Comparison of ENCODE assay signal across 1 cellular context in the genomic region with DNA sequence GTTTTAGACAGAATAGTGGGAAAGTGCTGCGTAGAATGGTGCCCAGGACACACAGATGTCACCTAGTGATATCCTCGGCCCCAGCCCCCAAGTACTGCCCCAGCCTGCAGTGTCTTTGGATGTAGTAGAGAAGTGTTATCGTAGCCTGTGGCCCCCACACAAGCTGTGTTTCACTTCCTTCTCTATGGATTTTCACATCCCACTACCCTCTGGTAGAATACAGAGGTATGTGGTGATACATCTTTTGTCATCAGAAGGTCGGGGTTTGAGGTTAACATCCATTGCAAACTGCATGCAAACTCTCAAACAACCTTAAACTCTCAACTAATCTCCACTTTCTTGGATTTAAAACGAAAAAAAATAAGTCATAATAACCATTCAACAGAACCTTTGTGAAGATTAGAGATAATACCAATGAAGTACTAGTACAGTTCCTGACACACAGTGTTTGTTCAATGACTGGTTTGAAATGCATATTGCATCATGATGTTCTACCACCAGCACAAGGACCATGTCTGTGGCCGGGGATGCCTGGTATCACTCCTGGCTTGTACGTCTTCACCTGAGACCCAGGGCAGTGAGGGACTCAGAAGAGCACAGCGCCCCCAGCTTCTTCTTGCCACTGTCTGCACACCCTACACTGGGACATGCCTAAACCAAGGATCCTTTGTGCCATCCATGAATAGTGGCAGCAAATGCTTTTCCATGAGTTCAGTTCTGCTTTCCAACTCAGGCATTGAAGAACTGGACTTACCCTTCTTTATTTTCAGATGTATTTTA.
TF ChIP-seq lines count a peak whose summit lies in the region.

No MANE protein-coding gene starts in this region.

TF ChIP-seq in IMR-90, 13 proteins besides CTCF, POLR2A, EP300 and RAD21:
- TF ChIP-seq BHLHE40 (IDR thresholded peaks at IDR 0.05; ENCODE audit: low read depth, low read length) (no peak), CEBPB (IDR thresholded peaks at IDR 0.05; ENCODE audit: low read depth, low read length) (peak; percentile 79)
TF ChIP-seq in IMR-90: peak in this region for 1.
